ENCODE assay signal across 9 cellular contexts in the genomic region with DNA sequence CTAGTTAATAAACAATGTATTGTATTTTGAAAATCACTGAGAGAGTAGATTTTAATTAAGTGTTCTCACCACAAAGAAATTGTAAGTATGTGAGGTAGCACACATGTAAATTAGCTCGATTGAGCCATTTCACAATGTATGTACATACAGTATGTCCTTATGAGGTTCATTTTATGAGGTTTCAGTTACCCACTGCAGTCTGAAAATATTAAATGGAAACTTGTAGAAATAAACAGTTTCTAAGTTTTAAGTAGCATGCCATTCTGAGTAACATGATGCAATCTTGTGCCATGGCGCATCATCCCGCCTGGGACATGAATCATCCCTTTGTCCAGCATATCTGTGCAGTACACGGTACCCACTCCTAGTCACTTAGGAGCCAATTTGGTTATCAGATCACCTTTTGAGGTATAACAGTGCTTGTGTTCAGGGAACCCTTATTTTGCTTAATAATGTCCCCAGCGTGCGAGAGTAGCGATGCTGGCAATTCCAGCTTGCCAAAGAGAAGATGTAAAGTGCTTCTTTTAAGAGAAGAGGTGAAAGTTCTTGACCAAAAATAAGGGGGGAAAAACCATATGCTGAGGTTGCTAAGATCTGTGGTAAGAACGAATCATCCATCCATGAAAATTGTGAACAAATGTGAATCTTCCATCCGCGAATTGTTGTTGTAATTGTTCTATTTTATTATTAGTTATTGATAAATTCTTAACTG.
A peak's percentile ranks its signal among the peaks of the same experiment; 100 is the strongest.
DNase-seq lines count a peak whose midpoint lies in the region; ATAC-seq and TF ChIP-seq lines count a peak whose summit lies in the region.
"Had no signal": no experiment of that assay in that cellular context is flagged by ENCODE, and none has a peak within 500 bp of the region (broad histone marks: within the 10 kb centered on the region; RNA-seq: fewer than 3 reads in every experiment).

No MANE protein-coding gene starts in this region.

- DNase-seq in Caco-2 (peak in 1 of 2 experiments; percentile 41), OCI-M1 (lab: John Stamatoyannopoulos, UW) (peak; percentile 76), osteoblast (ENCODE audit: insufficient read length, low spot score, missing footprints) (no peak), NCI-H345 treated with DMSO at 0.1 percent for 48 hours (lab: John Stamatoyannopoulos, UW; ENCODE audit: unreplicated experiment) (no peak), cortex of kidney (lab: John Stamatoyannopoulos, UW) (no peak), NCI-H2081 (lab: John Stamatoyannopoulos, UW) (no peak)
- peak; percentile 63 for DNase-seq in activated naive CD8-positive, alpha-beta T cell treated with anti-CD3 and anti-CD28 coated beads, Interleukin-2, amount 50 U/mL, for 24 hours

- no peak for TF ChIP-seq CTCF in Caco-2 (IDR thresholded peaks at IDR 0.05; ENCODE audit: insufficient read depth in 1 of 2, low read depth in 1 of 2, low read length in 1 of 2, severe bottlenecking in 1 of 2, unreplicated experiment in 1 of 2)
- TF ChIP-seq CTCF in osteoblast (IDR thresholded peaks at IDR 0.05; ENCODE audit: extremely low read depth, low read depth, low read length) = no peak

- H3K36me3 ChIP-seq in Caco-2 (ENCODE audit: control insufficient read depth, insufficient read depth, low read length) (no peaks in the 10 kb centered on the region), osteoblast (ENCODE audit: insufficient read depth, low read length) (no peaks in the 10 kb centered on the region)

- no peaks in the 10 kb centered on the region for H3K27me3 Mint-ChIP-seq in Caco-2 (ENCODE audit: insufficient read depth, unreplicated experiment)
- no peaks in the 10 kb centered on the region for H3K27me3 Mint-ChIP-seq in activated naive CD8-positive, alpha-beta T cell treated with anti-CD3 and anti-CD28 coated beads, Interleukin-2, amount 50 U/mL, for 24 hours

- peak overlapping the region; percentile 35 for H3K4me2 ChIP-seq in osteoblast (ENCODE audit: insufficient read depth, low read length)

- no peaks in the 10 kb centered on the region for H3K27me3 ChIP-seq in Caco-2 (replicated peaks; ENCODE audit: control insufficient read depth, insufficient read depth, low read length)
- no peaks in the 10 kb centered on the region for H3K27me3 ChIP-seq in osteoblast (ENCODE audit: insufficient read depth, low read length)
- H3K27me3 ChIP-seq: neutrophil had no signal

- no peaks in the 10 kb centered on the region for H3K9me3 ChIP-seq in Caco-2
- H3K9me3 ChIP-seq in osteoblast (ENCODE audit: low read depth, low read length) = no peaks in the 10 kb centered on the region
- H3K9me3 ChIP-seq: neutrophil had no signal

- H4K20me1 ChIP-seq in osteoblast (ENCODE audit: insufficient read depth, low read length) = no peaks in the 10 kb centered on the region

- H3K4me3 ChIP-seq in Caco-2 (ENCODE audit: low read depth, low read length) = no peak overlapping the region
- no peak overlapping the region for H3K4me3 ChIP-seq in osteoblast (ENCODE audit: insufficient read depth, low read length)

- intact Hi-C loops in Caco-2 (cut with micrococcal nuclease; ENCODE audit: unreplicated experiment) = no loop called here

- no peak overlapping the region for H3K4me3 Mint-ChIP-seq in Caco-2 (ENCODE audit: unreplicated experiment)
- peak overlapping the region; percentile 21 for H3K4me3 Mint-ChIP-seq in activated naive CD8-positive, alpha-beta T cell treated with anti-CD3 and anti-CD28 coated beads, Interleukin-2, amount 50 U/mL, for 24 hours

- peak overlapping the region; percentile 61 for H3K27ac Mint-ChIP-seq in Caco-2 (ENCODE audit: unreplicated experiment)
- H3K27ac Mint-ChIP-seq in activated naive CD8-positive, alpha-beta T cell treated with anti-CD3 and anti-CD28 coated beads, Interleukin-2, amount 50 U/mL, for 24 hours = peak overlapping the region; percentile 90

- peaks cover 5% of the 10 kb centered on the region for H3K36me3 Mint-ChIP-seq in Caco-2 (ENCODE audit: insufficient read depth, unreplicated experiment)
- H3K36me3 Mint-ChIP-seq in activated naive CD8-positive, alpha-beta T cell treated with anti-CD3 and anti-CD28 coated beads, Interleukin-2, amount 50 U/mL, for 24 hours (ENCODE audit: low read depth) = peaks cover 62% of the 10 kb centered on the region

- no peak overlapping the region for H2AFZ ChIP-seq in osteoblast (ENCODE audit: low read length)

- peak; percentile 94 for ATAC-seq in activated naive CD8-positive, alpha-beta T cell treated with anti-CD3 and anti-CD28 coated beads, Interleukin-2, amount 50 U/mL, for 24 hours
- no peak for ATAC-seq in GM21526 (IDR thresholded peaks at IDR 0.05; ENCODE audit: low FRiP score, unreplicated experiment)

- H3K4me1 ChIP-seq in Caco-2 (peaks cover 6% of the 10 kb centered on the region; the same call in 1 of the 2 replicates), osteoblast (ENCODE audit: insufficient read depth, low read length) (peaks cover 39% of the 10 kb centered on the region)

- H3K79me2 ChIP-seq in osteoblast (ENCODE audit: insufficient read depth, low read length) = peaks cover 17% of the 10 kb centered on the region

- CTCF ChIA-PET in Caco-2 (lab: Charles Lee) = interaction anchor here (0.5 to 1.5 kb wide), 3 partner anchors 8 to 157 kb away, joined by 3 to 16 read pairs (median 6); no protein-coding TSS in a partner anchor

- BruUV-seq in Caco-2 (replicated peaks; lab: Mats Ljungman, UMichigan) = no TSS peak

- peaks cover 22% of the 10 kb centered on the region for H3K4me1 Mint-ChIP-seq in Caco-2 (ENCODE audit: low read depth, unreplicated experiment)
- peaks cover 86% of the 10 kb centered on the region for H3K4me1 Mint-ChIP-seq in activated naive CD8-positive, alpha-beta T cell treated with anti-CD3 and anti-CD28 coated beads, Interleukin-2, amount 50 U/mL, for 24 hours

- no peaks in the 10 kb centered on the region for H3K9me3 Mint-ChIP-seq in Caco-2 (ENCODE audit: unreplicated experiment)
- no peaks in the 10 kb centered on the region for H3K9me3 Mint-ChIP-seq in activated naive CD8-positive, alpha-beta T cell treated with anti-CD3 and anti-CD28 coated beads, Interleukin-2, amount 50 U/mL, for 24 hours

- peak overlapping the region; percentile 65 for H3K27ac ChIP-seq in osteoblast (ENCODE audit: low read depth, low read length)

- POLR2A ChIA-PET in Caco-2 (lab: Charles Lee) = no interaction called here

Comparison
In these comparisons a context has a peak if more than half of its experiments do, and no peak if none do; other contexts are left out.
1. DNase-seq: peak in OCI-M1 (single experiment) and activated naive CD8-positive, alpha-beta T cell treated with anti-CD3 and anti-CD28 coated beads, Interleukin-2, amount 50 U/mL, for 24 hours (single experiment); none in osteoblast (single experiment), NCI-H345 treated with DMSO at 0.1 percent for 48 hours (single experiment), cortex of kidney (single experiment) and NCI-H2081 (0 of 2).